In the genomic region with DNA sequence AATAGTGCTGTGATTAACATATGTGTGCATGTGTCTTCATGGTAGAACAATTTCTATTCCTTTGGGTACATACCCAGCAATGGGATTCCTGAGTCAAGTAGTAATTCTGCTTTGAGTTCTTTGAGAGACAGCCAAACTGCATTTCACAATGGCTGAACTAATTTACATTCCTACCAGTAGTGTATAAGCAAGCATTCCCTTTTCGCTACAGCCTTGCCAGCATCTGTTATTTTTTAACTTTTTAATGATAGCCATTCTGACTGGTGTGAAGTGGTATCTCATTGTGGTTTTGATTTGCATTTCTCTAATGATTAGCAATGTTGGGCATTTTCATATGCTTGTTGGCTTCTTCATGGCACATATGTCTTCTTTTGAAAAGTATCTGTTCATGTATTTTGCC, we compare ENCODE assay signal across 12 cellular contexts.
DNase-seq lines count a peak whose midpoint lies in the region; ATAC-seq and TF ChIP-seq lines count a peak whose summit lies in the region.
"Had no signal": no experiment of that assay in that cellular context is flagged by ENCODE, and none has a peak within 500 bp of the region (broad histone marks: within the 10 kb centered on the region; RNA-seq: fewer than 3 reads in every experiment).

No MANE protein-coding gene starts in this region.

- peak; percentile 92 for ATAC-seq in GM18907 (IDR thresholded peaks at IDR 0.05; ENCODE audit: unreplicated experiment)
- ATAC-seq in HG03135 (IDR thresholded peaks at IDR 0.05; ENCODE audit: unreplicated experiment): peak; percentile 67
- ATAC-seq: stimulated activated naive CD8-positive, alpha-beta T cell treated with anti-CD3 and anti-CD28 coated beads, Interleukin-15, Interleukin-2, amounts not matched to agents 100 U/mL and 50 U/mL, for 24 hours had no signal

- H3K9me3 ChIP-seq in suprapubic skin (no peaks in the 10 kb centered on the region), testis (no peaks in the 10 kb centered on the region)

- peaks cover 2% of the 10 kb centered on the region for H3K36me3 Mint-ChIP-seq in osteocyte (ENCODE audit: unreplicated experiment)
- H3K36me3 Mint-ChIP-seq: activated naive CD4-positive, alpha-beta T cell treated with anti-CD3 and anti-CD28 coated beads, Interleukin-2, amount 50 U/mL, for 24 hours had no signal

- TF ChIP-seq CTCF in choroid plexus epithelial cell (conservative IDR thresholded peaks at IDR 0.05; ENCODE audit: low read depth, low read length) (peak; percentile 51), osteocyte (IDR thresholded peaks at IDR 0.05) (peak; percentile 17), suprapubic skin (IDR thresholded peaks at IDR 0.05) (no peak), testis (IDR thresholded peaks at IDR 0.05) (no peak)

- WGBS in suprapubic skin: 62% methylated on average over 1 of the region's 1 CpG
- WGBS in testis, 2 donors: 93 to 100% methylated on average over 1 of the region's 1 CpG

- intact Hi-C loops in testis (cut with DNase I; ENCODE audit: low total_unique reads): no loop called here

- no peaks in the 10 kb centered on the region for H3K27me3 ChIP-seq in suprapubic skin
- H3K27me3 ChIP-seq in testis: no peaks in the 10 kb centered on the region

- no peaks in the 10 kb centered on the region for H3K9me3 Mint-ChIP-seq in osteocyte (ENCODE audit: unreplicated experiment)
- H3K9me3 Mint-ChIP-seq: activated naive CD4-positive, alpha-beta T cell treated with anti-CD3 and anti-CD28 coated beads, Interleukin-2, amount 50 U/mL, for 24 hours had no signal

- TF ChIP-seq POLR2A in suprapubic skin (IDR thresholded peaks at IDR 0.05): no peak
- no peak for TF ChIP-seq POLR2A in testis (IDR thresholded peaks at IDR 0.05)

- no peaks in the 10 kb centered on the region for H3K36me3 ChIP-seq in suprapubic skin
- no peaks in the 10 kb centered on the region for H3K36me3 ChIP-seq in testis (ENCODE audit: low read depth, missing control alignments)

- no peak overlapping the region for H3K27ac ChIP-seq in suprapubic skin
- no peak overlapping the region for H3K27ac ChIP-seq in testis

- peaks cover 15% of the 10 kb centered on the region for H3K27me3 Mint-ChIP-seq in osteocyte (ENCODE audit: unreplicated experiment)
- H3K27me3 Mint-ChIP-seq: activated naive CD4-positive, alpha-beta T cell treated with anti-CD3 and anti-CD28 coated beads, Interleukin-2, amount 50 U/mL, for 24 hours had no signal

- TF ChIP-seq EP300 in suprapubic skin (IDR thresholded peaks at IDR 0.05): no peak

- H3K27ac Mint-ChIP-seq in osteocyte (ENCODE audit: unreplicated experiment): no peak overlapping the region
- H3K27ac Mint-ChIP-seq: activated naive CD4-positive, alpha-beta T cell treated with anti-CD3 and anti-CD28 coated beads, Interleukin-2, amount 50 U/mL, for 24 hours had no signal

- H3K4me3 ChIP-seq in choroid plexus epithelial cell (ENCODE audit: low read depth, low read length) (no peak overlapping the region), suprapubic skin (no peak overlapping the region), testis (no peak overlapping the region)

- H3K4me1 Mint-ChIP-seq in osteocyte (ENCODE audit: unreplicated experiment): peaks cover 12% of the 10 kb centered on the region

- DNase-seq in choroid plexus epithelial cell (ENCODE audit: low read depth): peak; percentile 95
- DNase-seq in osteocyte (ENCODE audit: extremely low spot score, unreplicated experiment): no peak
- DNase-seq in DMS53 treated with DMSO at 0.1 percent for 48 hours (lab: John Stamatoyannopoulos, UW; ENCODE audit: unreplicated experiment): no peak
- DNase-seq in NCI-H446 treated with DMSO at 0.1 percent for 48 hours (lab: John Stamatoyannopoulos, UW): no peak
- DNase-seq in suprapubic skin (ENCODE audit: low spot score in 2 of 2): no peak
- no peak for DNase-seq in testis
- DNase-seq: NCI-H2029 treated with DMSO at 0.1 percent for 48 hours; stimulated activated naive CD8-positive, alpha-beta T cell treated with anti-CD3 and anti-CD28 coated beads, Interleukin-15, Interleukin-2, amounts not matched to agents 100 U/mL and 50 U/mL, for 24 hours; T-helper 9 cell had no signal

- H3K4me1 ChIP-seq in suprapubic skin (peaks cover 16% of the 10 kb centered on the region), testis (no peaks in the 10 kb centered on the region)

- no peak overlapping the region for H3K4me3 Mint-ChIP-seq in osteocyte (ENCODE audit: unreplicated experiment)
- H3K4me3 Mint-ChIP-seq: activated naive CD4-positive, alpha-beta T cell treated with anti-CD3 and anti-CD28 coated beads, Interleukin-2, amount 50 U/mL, for 24 hours had no signal

Comparison
In these comparisons a context has a peak if more than half of its experiments do, and no peak if none do; other contexts are left out.
1. CTCF ChIP-seq: peak in choroid plexus epithelial cell (single experiment) and osteocyte (single experiment); none in suprapubic skin (0 of 2) and testis (0 of 3).